Comparison of ENCODE assay signal across 23 cellular contexts in the genomic region with DNA sequence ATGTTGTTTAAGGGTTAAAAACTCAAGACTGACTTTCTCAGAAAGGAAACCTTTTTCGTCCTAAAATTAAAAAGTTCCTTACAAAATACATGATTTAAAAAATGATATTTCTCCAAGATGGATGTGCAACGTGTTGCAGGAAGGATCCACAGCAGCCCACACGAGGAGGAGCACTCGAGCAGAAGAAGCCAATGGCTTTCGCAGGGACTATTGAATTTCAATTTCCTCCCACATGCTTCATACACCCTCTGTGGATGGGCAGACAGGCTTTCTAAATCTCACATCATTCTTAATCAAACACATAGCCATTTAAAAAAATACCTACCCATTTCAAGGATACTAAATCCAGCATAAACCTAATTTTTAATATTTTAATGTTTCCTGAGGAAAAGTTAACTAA.
DNase-seq lines count a peak whose midpoint lies in the region; ATAC-seq and TF ChIP-seq lines count a peak whose summit lies in the region.
"Had no signal": no experiment of that assay in that cellular context is flagged by ENCODE, and none has a peak within 500 bp of the region (broad histone marks: within the 10 kb centered on the region; RNA-seq: fewer than 3 reads in every experiment).

No MANE protein-coding gene starts in this region.

- DNase-seq in NCI-H2171 treated with DMSO at 0.1 percent for 48 hours (lab: John Stamatoyannopoulos, UW) (peak; percentile 10), NCI-H2171 (lab: John Stamatoyannopoulos, UW) (no peak), glutamatergic neuron (no peak), mucosa of descending colon (no peak)
- no peak for DNase-seq in activated T-helper 2 cell treated with anti-CD3 and anti-CD28 coated beads, Interferon-gamma antibody, Interleukin-2, Interleukin-4, amounts not matched to agents 10 μg/mL and 5 μg/mL and 100 μg/mL, durations not matched to agents 14 hours and 24 hours and 36 hours (ENCODE audit: low spot score)
- DNase-seq: 8988T; ACHN; BE2C; C1 segment of cervical spinal cord; CD4-positive, alpha-beta memory T cell; CD4-positive, CD25-positive, alpha-beta regulatory T cell; CD8-positive, alpha-beta memory T cell; COR-L47; DMS 273 treated with DMSO at 0.1 percent for 48 hours; DMS153; DMS53; DMS79; DND-41; EL; GDM1 had no signal

- H3K36me3 Mint-ChIP-seq in glutamatergic neuron (ENCODE audit: unreplicated experiment) = no peaks in the 10 kb centered on the region
- no peaks in the 10 kb centered on the region for H3K36me3 Mint-ChIP-seq in activated T-helper 2 cell treated with anti-CD3 and anti-CD28 coated beads, Interferon-gamma antibody, Interleukin-2, Interleukin-4, amounts not matched to agents 10 μg/mL and 5 μg/mL and 100 μg/mL, durations not matched to agents 14 hours and 24 hours and 36 hours (ENCODE audit: low read depth)
- H3K36me3 Mint-ChIP-seq: CD14-positive monocyte; CD4-positive, alpha-beta memory T cell; CD4-positive, CD25-positive, alpha-beta regulatory T cell; CD8-positive, alpha-beta memory T cell had no signal

- intact Hi-C loops in activated T-helper 2 cell treated with anti-CD3 and anti-CD28 coated beads, Interferon-gamma antibody, Interleukin-2, Interleukin-4, amounts not matched to agents 10 μg/mL and 5 μg/mL and 100 μg/mL, durations not matched to agents 14 hours and 24 hours and 36 hours (cut with micrococcal nuclease) = no loop called here
- intact Hi-C loops in mucosa of descending colon (cut with DNase I, micrococcal nuclease) = no loop called here

- no peak overlapping the region for H3K4me3 Mint-ChIP-seq in glutamatergic neuron (ENCODE audit: unreplicated experiment)
- no peak overlapping the region for H3K4me3 Mint-ChIP-seq in activated T-helper 2 cell treated with anti-CD3 and anti-CD28 coated beads, Interferon-gamma antibody, Interleukin-2, Interleukin-4, amounts not matched to agents 10 μg/mL and 5 μg/mL and 100 μg/mL, durations not matched to agents 14 hours and 24 hours and 36 hours (ENCODE audit: low read depth)
- H3K4me3 Mint-ChIP-seq: CD14-positive monocyte; CD4-positive, alpha-beta memory T cell; CD8-positive, alpha-beta memory T cell had no signal

- TF ChIP-seq CTCF in glutamatergic neuron (IDR thresholded peaks at IDR 0.05; ENCODE audit: partially characterized antibody, unreplicated experiment) = no peak
- TF ChIP-seq CTCF in mucosa of descending colon (IDR thresholded peaks at IDR 0.05) = no peak

- no peak overlapping the region for H3K4me3 ChIP-seq in mucosa of descending colon
- H3K4me3 ChIP-seq: BLaER1, GM12878 had no signal

- H3K4me1 ChIP-seq in mucosa of descending colon (ENCODE audit: low read depth) = no peaks in the 10 kb centered on the region
- H3K4me1 ChIP-seq: BE2C, BLaER1 had no signal

- peaks cover 23% of the 10 kb centered on the region for H3K9me3 ChIP-seq in mucosa of descending colon
- H3K9me3 ChIP-seq: BE2C, BLaER1 had no signal

- no peaks in the 10 kb centered on the region for H3K4me1 Mint-ChIP-seq in glutamatergic neuron (ENCODE audit: low read depth, unreplicated experiment)
- H3K4me1 Mint-ChIP-seq in activated T-helper 2 cell treated with anti-CD3 and anti-CD28 coated beads, Interferon-gamma antibody, Interleukin-2, Interleukin-4, amounts not matched to agents 10 μg/mL and 5 μg/mL and 100 μg/mL, durations not matched to agents 14 hours and 24 hours and 36 hours (ENCODE audit: low read depth) = no peaks in the 10 kb centered on the region
- H3K4me1 Mint-ChIP-seq: CD14-positive monocyte; CD4-positive, alpha-beta memory T cell; CD4-positive, CD25-positive, alpha-beta regulatory T cell; CD8-positive, alpha-beta memory T cell had no signal

- no peaks in the 10 kb centered on the region for H3K27me3 Mint-ChIP-seq in glutamatergic neuron (ENCODE audit: unreplicated experiment)
- no peaks in the 10 kb centered on the region for H3K27me3 Mint-ChIP-seq in activated T-helper 2 cell treated with anti-CD3 and anti-CD28 coated beads, Interferon-gamma antibody, Interleukin-2, Interleukin-4, amounts not matched to agents 10 μg/mL and 5 μg/mL and 100 μg/mL, durations not matched to agents 14 hours and 24 hours and 36 hours (ENCODE audit: low read depth)
- H3K27me3 Mint-ChIP-seq: CD4-positive, alpha-beta memory T cell; CD4-positive, CD25-positive, alpha-beta regulatory T cell; CD8-positive, alpha-beta memory T cell had no signal

- peaks cover 1% of the 10 kb centered on the region for H3K9me3 Mint-ChIP-seq in glutamatergic neuron (ENCODE audit: unreplicated experiment)
- H3K9me3 Mint-ChIP-seq in activated T-helper 2 cell treated with anti-CD3 and anti-CD28 coated beads, Interferon-gamma antibody, Interleukin-2, Interleukin-4, amounts not matched to agents 10 μg/mL and 5 μg/mL and 100 μg/mL, durations not matched to agents 14 hours and 24 hours and 36 hours = peaks cover 7% of the 10 kb centered on the region

- no peak for ATAC-seq in mucosa of descending colon
- ATAC-seq: GM12878 had no signal

- H3K27ac Mint-ChIP-seq in glutamatergic neuron (ENCODE audit: unreplicated experiment) = peak overlapping the region; percentile 21
- H3K27ac Mint-ChIP-seq in activated T-helper 2 cell treated with anti-CD3 and anti-CD28 coated beads, Interferon-gamma antibody, Interleukin-2, Interleukin-4, amounts not matched to agents 10 μg/mL and 5 μg/mL and 100 μg/mL, durations not matched to agents 14 hours and 24 hours and 36 hours = no peak overlapping the region
- H3K27ac Mint-ChIP-seq: CD4-positive, alpha-beta memory T cell; CD4-positive, CD25-positive, alpha-beta regulatory T cell; CD8-positive, alpha-beta memory T cell had no signal

- no peaks in the 10 kb centered on the region for H3K36me3 ChIP-seq in mucosa of descending colon (ENCODE audit: low read depth)
- H3K36me3 ChIP-seq: BE2C, BLaER1 had no signal
